22 cellular contexts compared by ENCODE assay signal in genomic region chr13:27160657-27161174, GRCh38. TPM values are rescaled to one million over a fixed set of nuclear protein-coding genes. Genes with fewer than 3 reads are reported as not detected.
A peak's percentile ranks its signal among the peaks of the same experiment; 100 is the strongest.
DNase-seq lines count a peak whose midpoint lies in the region; ATAC-seq, FAIRE-seq and TF ChIP-seq lines count a peak whose summit lies in the region.
"Had no signal": no experiment of that assay in that cellular context is flagged by ENCODE, and none has a peak within 500 bp of the region (broad histone marks: within the 10 kb centered on the region; RNA-seq: fewer than 3 reads in every experiment).

No MANE protein-coding gene starts in this region.

- H3K36me3 Mint-ChIP-seq in CD4-positive, alpha-beta memory T cell: peaks cover 3 to 18% of the 10 kb centered on the region in 2 donors
- H3K36me3 Mint-ChIP-seq in activated B cell treated with CpG ODN at 0.5 μM for 24 hours (ENCODE audit: low read depth): peaks cover 24% of the 10 kb centered on the region
- H3K36me3 Mint-ChIP-seq in naive thymus-derived CD4-positive, alpha-beta T cell: peaks cover 8 to 34% (median 28%) of the 10 kb centered on the region in 5 donors
- peaks cover 5% of the 10 kb centered on the region for H3K36me3 Mint-ChIP-seq in effector memory CD8-positive, alpha-beta T cell (ENCODE audit: insufficient read depth)

- TF ChIP-seq CTCF in GM12865 (IDR thresholded peaks at IDR 0.05; ENCODE audit: insufficient read depth, low read depth, low read length, missing control alignments): no peak
- no peak for TF ChIP-seq CTCF in activated B cell treated with CpG ODN at 0.5 μM for 24 hours (IDR thresholded peaks at IDR 0.05)
- TF ChIP-seq CTCF in HepG2 (CRISPR knock-in tag; IDR thresholded peaks at IDR 0.05): no peak
- no peak for TF ChIP-seq CTCF in heart right ventricle (IDR thresholded peaks at IDR 0.05)

- H3K9ac ChIP-seq in HepG2 (ENCODE audit: insufficient read depth, low read depth, low read length): no peak overlapping the region

- peaks cover 92% of the 10 kb centered on the region for H3K79me2 ChIP-seq in HepG2 (ENCODE audit: insufficient read depth, low read length)

- peaks cover 48 to 76% (median 59%) of the 10 kb centered on the region in 4 donors for H3K4me1 Mint-ChIP-seq in CD4-positive, alpha-beta memory T cell
- peaks cover 76% of the 10 kb centered on the region for H3K4me1 Mint-ChIP-seq in activated B cell treated with CpG ODN at 0.5 μM for 24 hours
- H3K4me1 Mint-ChIP-seq in naive thymus-derived CD4-positive, alpha-beta T cell: peaks cover 34 to 79% (median 72%) of the 10 kb centered on the region in 7 donors
- peaks cover 44 to 56% of the 10 kb centered on the region in 2 donors for H3K4me1 Mint-ChIP-seq in effector memory CD8-positive, alpha-beta T cell (ENCODE audit: low read depth in 2 of 2)

- TF ChIP-seq POLR2A in HepG2 (IDR thresholded peaks at IDR 0.05; ENCODE audit: insufficient read depth in 1 of 2, low read depth in 2 of 2, low read length in 2 of 2): no peak

- H3K36me3 ChIP-seq in CD4-positive, alpha-beta memory T cell (ENCODE audit: insufficient read depth, low read length): no peaks in the 10 kb centered on the region
- no peaks in the 10 kb centered on the region for H3K36me3 ChIP-seq in naive thymus-derived CD4-positive, alpha-beta T cell (ENCODE audit: control insufficient read depth in 2 of 3, insufficient read depth in 3 of 3, low read length in 3 of 3)
- H3K36me3 ChIP-seq in HepG2 (replicated peaks in 1 of 2; ENCODE audit: control insufficient read depth in 1 of 2, insufficient read depth in 2 of 2, low read length in 2 of 2): no peaks in the 10 kb centered on the region
- no peaks in the 10 kb centered on the region for H3K36me3 ChIP-seq in heart right ventricle
- H3K36me3 ChIP-seq: Peyer's patch, SJSA1 had no signal

- H3K27ac ChIP-seq in CD4-positive, alpha-beta memory T cell (ENCODE audit: low read depth, low read length): no peak overlapping the region
- no peak overlapping the region for H3K27ac ChIP-seq in naive thymus-derived CD4-positive, alpha-beta T cell (ENCODE audit: low read depth, low read length)
- H3K27ac ChIP-seq in HepG2 (ENCODE audit: extremely low read length, insufficient read depth, low read length) (no peak overlapping the region), heart right ventricle (no peak overlapping the region)
- H3K27ac ChIP-seq: epithelial cell of prostate, SJSA1, testis had no signal

- no peaks in the 10 kb centered on the region for H3K27me3 ChIP-seq in CD4-positive, alpha-beta memory T cell (ENCODE audit: insufficient read depth, low read length)
- no peaks in the 10 kb centered on the region for H3K27me3 ChIP-seq in naive thymus-derived CD4-positive, alpha-beta T cell (ENCODE audit: control insufficient read depth in 2 of 2, insufficient read depth in 2 of 2, low read length in 2 of 2)
- H3K27me3 ChIP-seq in HepG2 (ENCODE audit: control insufficient read depth in 1 of 2, insufficient read depth in 2 of 2, low read length in 2 of 2) (no peaks in the 10 kb centered on the region), heart right ventricle (no peaks in the 10 kb centered on the region)
- H3K27me3 ChIP-seq: Peyer's patch, SJSA1, testis had no signal

- CTCF ChIA-PET in CD4-positive, alpha-beta memory T cell (lab: Charles Lee; ENCODE audit: partially characterized antibody): no interaction called here
- CTCF ChIA-PET in activated B cell treated with CpG ODN at 0.5 μM for 24 hours (lab: Charles Lee) (no interaction called here), HepG2 (lab: Yijun Ruan, JAX; ENCODE audit: low intra/inter-chr PET ratio, low total read pairs) (no interaction called here)
- CTCF ChIA-PET in naive thymus-derived CD4-positive, alpha-beta T cell (lab: Charles Lee): no interaction called here

- intact Hi-C loops in CD4-positive, alpha-beta memory T cell (cut with micrococcal nuclease): no loop called here
- intact Hi-C loops in activated B cell treated with CpG ODN at 0.5 μM for 24 hours (cut with micrococcal nuclease) (loop anchor here (1.0 kb wide), 1 partner anchor 9 kb away; no protein-coding TSS in a partner anchor), HepG2 (cut with micrococcal nuclease; ENCODE audit: unreplicated experiment) (no loop called here), heart right ventricle (cut with DNase I) (no loop called here)
- intact Hi-C loops in naive thymus-derived CD4-positive, alpha-beta T cell (cut with micrococcal nuclease): no loop called here

- no peak overlapping the region for H3K4me2 ChIP-seq in HepG2 (ENCODE audit: low read depth, low read length)

- H3K9me3 Mint-ChIP-seq in CD4-positive, alpha-beta memory T cell: peaks cover 0 to 7% (median 1%) of the 10 kb centered on the region in 8 donors
- peaks cover 7% of the 10 kb centered on the region for H3K9me3 Mint-ChIP-seq in activated B cell treated with CpG ODN at 0.5 μM for 24 hours
- peaks cover 2 to 17% (median 5%) of the 10 kb centered on the region in 11 donors for H3K9me3 Mint-ChIP-seq in naive thymus-derived CD4-positive, alpha-beta T cell
- H3K9me3 Mint-ChIP-seq in effector memory CD8-positive, alpha-beta T cell: no peaks in the 10 kb centered on the region

- H3K4me3 ChIP-seq in CD4-positive, alpha-beta memory T cell (ENCODE audit: low read length in 2 of 2): no peak overlapping the region
- H3K4me3 ChIP-seq in GM12865 (ENCODE audit: low read depth, low read length) (peak overlapping the region; percentile 45), HepG2 (replicated peaks in 1 of 3; ENCODE audit: insufficient read depth in 1 of 3, low read depth in 2 of 3, low read length in 3 of 3) (no peak overlapping the region), heart right ventricle (no peak overlapping the region)
- no peak overlapping the region for H3K4me3 ChIP-seq in naive thymus-derived CD4-positive, alpha-beta T cell (ENCODE audit: low read length)
- H3K4me3 ChIP-seq: Peyer's patch, SJSA1, testis had no signal

- no peaks in the 10 kb centered on the region; the same call in none of the 2 replicates for H4K20me1 ChIP-seq in HepG2 (ENCODE audit: insufficient read depth, low read length)

- no peaks in the 10 kb centered on the region for H3K9me3 ChIP-seq in CD4-positive, alpha-beta memory T cell (ENCODE audit: control insufficient read depth in 1 of 2, low read length in 2 of 2)
- no peaks in the 10 kb centered on the region for H3K9me3 ChIP-seq in naive thymus-derived CD4-positive, alpha-beta T cell (ENCODE audit: control insufficient read depth in 2 of 3, low read length in 3 of 3)
- H3K9me3 ChIP-seq in HepG2 (ENCODE audit: low read length): no peaks in the 10 kb centered on the region
- peaks cover 0 to 16% (median 0%) of the 10 kb centered on the region in 11 donors for H3K9me3 ChIP-seq in heart right ventricle
- H3K9me3 ChIP-seq: Peyer's patch, SJSA1, testis had no signal

- ATAC-seq in activated B cell treated with CpG ODN at 0.5 μM for 24 hours (ENCODE audit: low read depth) (peak; percentile 28), HepG2 (no peak), heart right ventricle (no peak)
- peak; percentile 6 for ATAC-seq in naive thymus-derived CD4-positive, alpha-beta T cell
- no peak for ATAC-seq in effector memory CD8-positive, alpha-beta T cell (replicated peaks)
- ATAC-seq: left ventricle myocardium superior had no signal

- in situ Hi-C loops in HepG2 (cut with HindIII; ENCODE audit: extremely low pct_ligation_motif_present, low pct_unique_long_range_greater_than_20kb): no loop called here

- BruUV-seq in HepG2 (replicated peaks; lab: Mats Ljungman, UMichigan): no TSS peak

- H3K27ac Mint-ChIP-seq in CD4-positive, alpha-beta memory T cell: peak overlapping the region in 2 of 7 donors; percentile 15 to 74
- H3K27ac Mint-ChIP-seq in activated B cell treated with CpG ODN at 0.5 μM for 24 hours: no peak overlapping the region
- H3K27ac Mint-ChIP-seq in naive thymus-derived CD4-positive, alpha-beta T cell: peak overlapping the region in 3 of 9 donors; percentile 29 to 87 (median 43)
- H3K27ac Mint-ChIP-seq in effector memory CD8-positive, alpha-beta T cell: peak overlapping the region in 1 of 2 donors; percentile 20
- H3K27ac Mint-ChIP-seq: progenitor cell of endocrine pancreas had no signal

- no peak for DNase-seq in CD4-positive, alpha-beta memory T cell
- DNase-seq in GM12865 (ENCODE audit: low read depth) (no peak), activated B cell treated with CpG ODN at 0.5 μM for 24 hours (no peak), HepG2 (ENCODE audit: low spot score) (no peak), heart right ventricle (no peak)
- no peak for DNase-seq in naive thymus-derived CD4-positive, alpha-beta T cell
- no peak for DNase-seq in effector memory CD8-positive, alpha-beta T cell
- DNase-seq: activated CD4-positive, alpha-beta T cell treated with anti-CD3 and anti-CD28 coated beads, Interleukin-2, amount 50 U/mL, for 1 hour; activated naive CD4-positive, alpha-beta T cell treated with Interleukin-2 at 50 U/mL for 16 hours; activated T-cell treated with anti-CD3 and anti-CD28 coated beads for 4 hours; aorta; central memory CD4-positive, alpha-beta T cell; DMS79 treated with DMSO at 0.1 percent for 48 hours; hippocampal formation; left ventricle myocardium superior; NCI-H510A treated with DMSO at 0.1 percent for 48 hours; Peyer's patch; T-helper 2 cell; testis had no signal

- no peaks in the 10 kb centered on the region for H3K27me3 Mint-ChIP-seq in CD4-positive, alpha-beta memory T cell
- no peaks in the 10 kb centered on the region for H3K27me3 Mint-ChIP-seq in activated B cell treated with CpG ODN at 0.5 μM for 24 hours
- H3K27me3 Mint-ChIP-seq in naive thymus-derived CD4-positive, alpha-beta T cell: no peaks in the 10 kb centered on the region
- H3K27me3 Mint-ChIP-seq in effector memory CD8-positive, alpha-beta T cell: no peaks in the 10 kb centered on the region
- H3K27me3 Mint-ChIP-seq: progenitor cell of endocrine pancreas had no signal

- H3K4me1 ChIP-seq in CD4-positive, alpha-beta memory T cell (ENCODE audit: insufficient read depth, low read length): peaks cover 49% of the 10 kb centered on the region
- H3K4me1 ChIP-seq in naive thymus-derived CD4-positive, alpha-beta T cell (ENCODE audit: control insufficient read depth in 2 of 2, insufficient read depth in 2 of 2, low read length in 2 of 2): peaks cover 0 to 11% of the 10 kb centered on the region in 2 donors
- no peaks in the 10 kb centered on the region for H3K4me1 ChIP-seq in HepG2 (ENCODE audit: insufficient read depth, low read length)
- peaks cover 0 to 50% (median 22%) of the 10 kb centered on the region in 9 donors for H3K4me1 ChIP-seq in heart right ventricle
- H3K4me1 ChIP-seq: SJSA1 had no signal

- FAIRE-seq in HepG2 (lab: Jason Lieb, UNC): no peak

- 94% methylated on average over 8 of the region's 8 CpGs for WGBS in HepG2 (ENCODE audit: low lambda C conversion rate)
- 95% methylated on average over 8 of the region's 8 CpGs for WGBS in heart right ventricle, 2 donors

- peak overlapping the region in 6 of 8 donors; percentile 1 to 60 (median 26) for H3K4me3 Mint-ChIP-seq in CD4-positive, alpha-beta memory T cell
- peak overlapping the region; percentile 17 for H3K4me3 Mint-ChIP-seq in activated B cell treated with CpG ODN at 0.5 μM for 24 hours
- H3K4me3 Mint-ChIP-seq in naive thymus-derived CD4-positive, alpha-beta T cell: peak overlapping the region in 7 of 10 donors; percentile 1 to 70 (median 38)
- peak overlapping the region in 1 of 2 donors; percentile 20 for H3K4me3 Mint-ChIP-seq in effector memory CD8-positive, alpha-beta T cell

- no peak for TF ChIP-seq RAD21 in HepG2 (CRISPR knock-in tag; IDR thresholded peaks at IDR 0.05)

- no peak overlapping the region for H2AFZ ChIP-seq in HepG2 (ENCODE audit: low read length)

- TF ChIP-seq EP300 in HepG2 (IDR thresholded peaks at IDR 0.05; ENCODE audit: low read depth in 2 of 2, low read length in 2 of 2) (no peak), HepG2 (CRISPR knock-in tag; IDR thresholded peaks at IDR 0.05; ENCODE audit: borderline replicate concordance) (no peak)

- POLR2A ChIA-PET in CD4-positive, alpha-beta memory T cell (lab: Charles Lee; ENCODE audit: partially characterized antibody): no interaction called here
- POLR2A ChIA-PET in activated B cell treated with CpG ODN at 0.5 μM for 24 hours (lab: Charles Lee): interaction anchor here (0.6 to 1.5 kb wide), 4 partner anchors 10 to 91 kb away, joined by 3 to 6 read pairs (median 4); no protein-coding TSS in a partner anchor
- POLR2A ChIA-PET in naive thymus-derived CD4-positive, alpha-beta T cell (lab: Charles Lee): interaction anchor here (1.5 kb wide), 1 partner anchor 9 kb away, joined by 7 read pairs; no protein-coding TSS in a partner anchor
- POLR2A ChIA-PET in HepG2 (lab: Yijun Ruan, JAX): no interaction called here

RNA-seq across cellular contexts. Expression of gene USP12, which starts 10.9 kb away (rescaled TPM):
- 10 to 100 TPM; 24.0 to 26.0 TPM for total RNA-seq in CD4-positive, alpha-beta memory T cell
- 10 to 100 TPM; 16.1 to 16.4 TPM for polyA plus RNA-seq in CD4-positive, alpha-beta memory T cell
- 52.0 and 58.8 TPM in 2 replicates for total RNA-seq in activated B cell treated with CpG ODN at 0.5 μM for 24 hours
- 10 to 100 TPM; 22.2 to 53.5 (median 25.1) TPM for total RNA-seq in naive thymus-derived CD4-positive, alpha-beta T cell
- polyA plus RNA-seq in naive thymus-derived CD4-positive, alpha-beta T cell: 10 to 100 TPM; 11.0 to 11.3 TPM
- total RNA-seq in HepG2 (2016; rRNA removed; fragmentation: Illumina TruSeq; extraction: Trizol): 19.5 and 30.3 TPM in 2 replicates
- 32.9 and 33.8 TPM in 2 replicates for total RNA-seq in HepG2 (2016; cell fraction: cytosol; rRNA removed; fragmentation: Illumina TruSeq; extraction: Trizol; ENCODE audit: low read depth)
- 19.4 and 26.7 TPM in 2 replicates for total RNA-seq in HepG2 (2016; cell fraction: insoluble cytoplasmic fraction; rRNA removed; fragmentation: Illumina TruSeq; extraction: Trizol)
- total RNA-seq in HepG2 (2016; cell fraction: membrane; rRNA removed; fragmentation: Illumina TruSeq; extraction: Trizol): 34.7 and 39.3 TPM in 2 replicates
- 16.5 and 17.7 TPM in 2 replicates for total RNA-seq in HepG2 (2016; cell fraction: nucleus; rRNA removed; fragmentation: Illumina TruSeq; extraction: Trizol)
- 9.4 and 9.8 TPM in 2 replicates for polyA plus RNA-seq in HepG2 (2011; rRNA removed)
- polyA plus RNA-seq in HepG2 (2011; cell fraction: cytosol; rRNA removed): 3.9 and 6.2 TPM in 2 replicates
- polyA plus RNA-seq in HepG2 (2011; cell fraction: nucleus; rRNA removed): 2.7 and 3.4 TPM in 2 replicates
- 16.6 and 18.8 TPM in 2 replicates for polyA plus RNA-seq in HepG2 (2012)
- polyA plus RNA-seq in HepG2 (2016; cell fraction: cytosol; fragmentation: Illumina TruSeq; extraction: Trizol; ENCODE audit: low read depth): 36.8 and 44.5 TPM in 2 replicates
- polyA plus RNA-seq in HepG2 (2016; cell fraction: insoluble cytoplasmic fraction; fragmentation: Illumina TruSeq; extraction: Trizol; ENCODE audit: low read depth): 28.8 and 29.4 TPM in 2 replicates
- polyA plus RNA-seq in HepG2 (2016; cell fraction: membrane; fragmentation: Illumina TruSeq; extraction: Trizol; ENCODE audit: low read depth): 31.5 and 33.7 TPM in 2 replicates
- polyA plus RNA-seq in HepG2 (2016; cell fraction: nucleus; fragmentation: Illumina TruSeq; extraction: Trizol; ENCODE audit: insufficient read depth, low read depth): 15.9 and 16.9 TPM in 2 replicates
- 4.2 and 6.1 TPM in 2 replicates for polyA minus RNA-seq in HepG2 (2011; rRNA and poly(A)+ RNA removed; ENCODE audit: low replicate concordance)
- 9.5 and 11.3 TPM in 2 replicates for polyA minus RNA-seq in HepG2 (2011; cell fraction: cytosol; rRNA and poly(A)+ RNA removed)
- 23.9 and 27.2 TPM in 2 replicates for polyA minus RNA-seq in HepG2 (2011; cell fraction: nucleus; rRNA and poly(A)+ RNA removed)
- total RNA-seq in heart right ventricle: 10 to 100 TPM; 15.4 to 22.9 (median 19.5) TPM
- 10 to 100 TPM in 1 of 2 donors, 1 to 10 TPM in 1; 4.3 to 13.9 TPM for polyA plus RNA-seq in heart right ventricle

Comparison
In these comparisons a context has a peak if more than half of its experiments do, and no peak if none do; other contexts are left out.
1. ATAC-seq: peak in activated B cell treated with CpG ODN at 0.5 μM for 24 hours (single experiment) and naive thymus-derived CD4-positive, alpha-beta T cell (single experiment); none in HepG2 (single experiment), heart right ventricle (0 of 8) and effector memory CD8-positive, alpha-beta T cell (single experiment).
2. POLR2A ChIA-PET loops: an anchor here in activated B cell treated with CpG ODN at 0.5 μM for 24 hours (0.6 to 1.5 kb wide) and naive thymus-derived CD4-positive, alpha-beta T cell (1.5 kb wide); none called in CD4-positive, alpha-beta memory T cell and HepG2.